In genomic region chr1:32448773-32449456, GRCh38 we compare ENCODE assay signal across 1 cellular context.
TF ChIP-seq lines count a peak whose summit lies in the region.

No MANE protein-coding gene starts in this region.

TF ChIP-seq in K562, 482 proteins besides CTCF, POLR2A, EP300 and RAD21 (continued from another document and continues in another):
- TF ChIP-seq, protein P1, sequence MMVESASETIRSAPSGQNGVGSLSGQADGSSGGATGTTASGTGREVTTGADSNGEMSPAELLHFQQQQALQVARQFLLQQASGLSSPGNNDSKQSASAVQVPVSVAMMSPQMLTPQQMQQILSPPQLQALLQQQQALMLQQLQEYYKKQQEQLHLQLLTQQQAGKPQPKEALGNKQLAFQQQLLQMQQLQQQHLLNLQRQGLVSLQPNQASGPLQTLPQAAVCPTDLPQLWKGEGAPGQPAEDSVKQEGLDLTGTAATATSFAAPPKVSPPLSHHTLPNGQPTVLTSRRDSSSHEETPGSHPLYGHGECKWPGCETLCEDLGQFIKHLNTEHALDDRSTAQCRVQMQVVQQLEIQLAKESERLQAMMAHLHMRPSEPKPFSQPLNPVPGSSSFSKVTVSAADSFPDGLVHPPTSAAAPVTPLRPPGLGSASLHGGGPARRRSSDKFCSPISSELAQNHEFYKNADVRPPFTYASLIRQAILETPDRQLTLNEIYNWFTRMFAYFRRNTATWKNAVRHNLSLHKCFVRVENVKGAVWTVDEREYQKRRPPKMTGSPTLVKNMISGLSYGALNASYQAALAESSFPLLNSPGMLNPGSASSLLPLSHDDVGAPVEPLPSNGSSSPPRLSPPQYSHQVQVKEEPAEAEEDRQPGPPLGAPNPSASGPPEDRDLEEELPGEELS (CRISPR knock-in tag; IDR thresholded peaks at IDR 0.05; ENCODE audit: borderline replicate concordance) = no peak
- no peak for TF ChIP-seq FIP1L1 (IDR thresholded peaks at IDR 0.05; ENCODE audit: low read depth, low read length, poor library complexity, severe bottlenecking)
- TF ChIP-seq ZMIZ1 (IDR thresholded peaks at IDR 0.05; ENCODE audit: low read depth in 2 of 2, low read length in 2 of 2) = no peak
- TF ChIP-seq ZBTB11 (CRISPR knock-in tag; IDR thresholded peaks at IDR 0.05) = peak in 1 of 3 experiments; percentile 28; a peak in 1 of 6 replicates
- TF ChIP-seq, protein P2, sequence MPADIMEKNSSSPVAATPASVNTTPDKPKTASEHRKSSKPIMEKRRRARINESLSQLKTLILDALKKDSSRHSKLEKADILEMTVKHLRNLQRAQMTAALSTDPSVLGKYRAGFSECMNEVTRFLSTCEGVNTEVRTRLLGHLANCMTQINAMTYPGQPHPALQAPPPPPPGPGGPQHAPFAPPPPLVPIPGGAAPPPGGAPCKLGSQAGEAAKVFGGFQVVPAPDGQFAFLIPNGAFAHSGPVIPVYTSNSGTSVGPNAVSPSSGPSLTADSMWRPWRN (IDR thresholded peaks at IDR 0.05; ENCODE audit: low read depth) = no peak
- TF ChIP-seq ARID1B (IDR thresholded peaks at IDR 0.05) = peak; percentile 32; the same call in 1 of the 2 replicates
- TF ChIP-seq ZBTB8A (IDR thresholded peaks at IDR 0.05; ENCODE audit: partially characterized antibody) = no peak
- no peak for TF ChIP-seq SREBF1 (IDR thresholded peaks at IDR 0.05; ENCODE audit: borderline replicate concordance, low read depth, low read length)
- no peak for TF ChIP-seq PTTG1 (tag; IDR thresholded peaks at IDR 0.05; ENCODE audit: low read depth)
- TF ChIP-seq HINFP (tag; conservative IDR thresholded peaks at IDR 0.05; ENCODE audit: low read depth) = no peak
- no peak for TF ChIP-seq MECOM (CRISPR knock-in tag; IDR thresholded peaks at IDR 0.05)
- peak; percentile 88 for TF ChIP-seq USF1 (CRISPR knock-in tag; IDR thresholded peaks at IDR 0.05)
- TF ChIP-seq ATF2 (CRISPR knock-in tag; IDR thresholded peaks at IDR 0.05) = peak; percentile 14; the same call in 1 of the 2 replicates
- no peak for TF ChIP-seq FOXM1 (IDR thresholded peaks at IDR 0.05; ENCODE audit: low read depth)
- TF ChIP-seq FOXM1 (CRISPR knock-in tag; IDR thresholded peaks at IDR 0.05; ENCODE audit: low read depth) = no peak
- no peak for TF ChIP-seq HNRNPH1 (optimal IDR thresholded peaks at IDR 0.05; ENCODE audit: low read depth, low read length)
- 0 out of 2 replicates have a peak, but pooled peaks have one; percentile 74 for TF ChIP-seq XRCC5 (IDR thresholded peaks at IDR 0.05; ENCODE audit: low read depth, low read length)
- TF ChIP-seq STAG1 (CRISPR knock-in tag; IDR thresholded peaks at IDR 0.05; ENCODE audit: borderline replicate concordance) = no peak; the same call in 1 of the 2 replicates
- peak; percentile 85; the same call in 1 of the 2 replicates for TF ChIP-seq ZNF764 (CRISPR knock-in tag; IDR thresholded peaks at IDR 0.05; ENCODE audit: low read depth)
- TF ChIP-seq SMARCA4 (IDR thresholded peaks at IDR 0.05) = 0 out of 2 replicates have a peak, but pooled peaks have one; percentile 32
- TF ChIP-seq RB1 (IDR thresholded peaks at IDR 0.05; ENCODE audit: low read depth) = peak; percentile 36; the same call in 1 of the 2 replicates
- no peak for TF ChIP-seq E2F4 (CRISPR knock-in tag; IDR thresholded peaks at IDR 0.05; ENCODE audit: low read depth)
- TF ChIP-seq NCOA4 (IDR thresholded peaks at IDR 0.05; ENCODE audit: partially characterized antibody) = no peak
- no peak for TF ChIP-seq ZFP91 (CRISPR knock-in tag; IDR thresholded peaks at IDR 0.05)
- peak; percentile 21 for TF ChIP-seq TAF1 (IDR thresholded peaks at IDR 0.05; ENCODE audit: control insufficient read depth, extremely low read depth, insufficient read depth, low read length, severe bottlenecking)
- TF ChIP-seq GATAD2B (IDR thresholded peaks at IDR 0.05; ENCODE audit: borderline replicate concordance) = no peak
- TF ChIP-seq TAF9B (IDR thresholded peaks at IDR 0.05; ENCODE audit: partially characterized antibody) = no peak
- no peak for TF ChIP-seq POU5F1 (IDR thresholded peaks at IDR 0.05; ENCODE audit: borderline replicate concordance, low read depth, low read length, partially characterized antibody)
- no peak for TF ChIP-seq EP400 (IDR thresholded peaks at IDR 0.05)
- TF ChIP-seq, protein P3, sequence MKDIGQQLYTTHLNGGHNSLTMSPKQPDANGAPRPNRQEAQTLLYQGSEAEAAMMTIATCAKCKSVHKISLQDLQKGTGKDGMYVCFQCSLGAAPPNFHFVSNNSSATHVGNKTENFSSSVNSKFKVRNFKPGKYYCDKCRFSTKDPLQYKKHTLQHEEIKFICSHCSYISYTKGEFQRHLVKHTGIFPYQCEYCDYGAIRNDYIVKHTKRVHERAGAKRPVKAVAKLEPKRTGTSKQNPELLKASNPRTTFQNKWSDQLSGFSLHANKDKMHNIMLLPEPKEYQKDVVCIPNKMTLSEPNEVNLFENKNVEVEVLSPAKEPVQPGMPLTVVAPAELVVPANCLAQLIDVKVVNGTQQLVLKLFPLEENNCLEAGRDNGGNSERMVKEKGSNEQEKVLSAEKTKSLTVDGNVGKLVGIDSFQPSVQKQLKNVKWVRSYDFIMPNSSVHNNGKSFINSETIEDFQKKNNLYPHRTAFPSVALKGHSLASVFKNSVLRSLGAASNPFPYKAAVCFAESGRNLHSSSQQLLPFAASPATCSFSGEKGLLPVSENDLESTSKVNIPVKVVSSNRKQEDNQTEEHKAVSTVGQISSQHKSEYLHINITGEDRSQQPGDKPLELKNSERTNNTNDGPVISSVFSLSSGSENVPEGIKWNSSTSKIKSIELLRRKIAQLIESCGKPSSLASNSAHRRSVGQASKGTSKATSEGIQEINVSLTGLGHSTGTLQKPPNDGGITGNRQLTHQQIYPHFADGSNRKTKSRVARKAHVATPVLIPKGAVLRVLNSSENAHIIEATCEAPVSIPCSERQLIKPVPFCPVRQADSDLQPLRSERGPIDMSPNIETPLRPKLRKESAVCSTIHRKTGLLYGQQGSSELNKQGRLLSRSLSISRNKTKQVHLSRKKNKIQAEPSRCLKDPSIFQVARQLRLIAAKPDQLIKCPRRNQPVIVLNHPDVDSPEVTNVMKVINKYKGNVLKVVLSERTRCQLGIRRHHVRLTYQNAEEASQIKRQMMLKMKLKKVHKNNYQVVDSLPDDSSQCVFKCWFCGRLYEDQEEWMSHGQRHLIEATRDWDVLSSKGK (CRISPR knock-in tag; IDR thresholded peaks at IDR 0.05) = no peak
- no peak for TF ChIP-seq KDM2B (CRISPR knock-in tag; IDR thresholded peaks at IDR 0.05)
- no peak for TF ChIP-seq SMAD4 (CRISPR knock-in tag; conservative IDR thresholded peaks at IDR 0.05)
- TF ChIP-seq, protein P4, sequence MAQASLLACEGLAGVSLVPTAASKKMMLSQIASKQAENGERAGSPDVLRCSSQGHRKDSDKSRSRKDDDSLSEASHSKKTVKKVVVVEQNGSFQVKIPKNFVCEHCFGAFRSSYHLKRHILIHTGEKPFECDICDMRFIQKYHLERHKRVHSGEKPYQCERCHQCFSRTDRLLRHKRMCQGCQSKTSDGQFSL (CRISPR knock-in tag; IDR thresholded peaks at IDR 0.05) = 0 out of 2 replicates have a peak, but pooled peaks have one; percentile 28
- TF ChIP-seq, protein P4 (tag; IDR thresholded peaks at IDR 0.05) = no peak
- TF ChIP-seq SAP30 (IDR thresholded peaks at IDR 0.05; ENCODE audit: borderline replicate concordance, insufficient read depth, low read depth, low read length, poor library complexity, severe bottlenecking) = no peak
- TF ChIP-seq EGR1 (conservative IDR thresholded peaks at IDR 0.05) = no peak
- TF ChIP-seq DMBX1 (CRISPR knock-in tag; IDR thresholded peaks at IDR 0.05; ENCODE audit: borderline replicate concordance) = no peak
